ENCODE assay signal across 29 cellular contexts in genomic region chr12:12537421-12537820, GRCh38.
"Had no signal": no experiment of that assay in that cellular context is flagged by ENCODE, and none has a peak within 500 bp of the region (broad histone marks: within the 10 kb centered on the region; RNA-seq: fewer than 3 reads in every experiment).

No MANE protein-coding gene starts in this region.

- H3K27ac Mint-ChIP-seq: activated CD4-positive, alpha-beta memory T cell treated with anti-CD3 and anti-CD28 coated beads, Interleukin-2, amount 10 ng/mL, durations not matched to agents 7 days and 5 days; activated naive CD4-positive, alpha-beta T cell treated with anti-CD3 and anti-CD28 coated beads, Interleukin-2, amount 10 ng/mL, durations not matched to agents 7 days and 5 days; activated naive CD8-positive, alpha-beta T cell treated with anti-CD3 and anti-CD28 coated beads, Interleukin-2, amount 10 ng/mL, durations not matched to agents 7 days and 5 days; activated T-helper 17 cell treated with anti-CD3 and anti-CD28 coated beads, Interleukin-2, amount 50 U/mL, for 72 hours had no signal

- ATAC-seq: activated T-helper 17 cell treated with anti-CD3 and anti-CD28 coated beads, Interleukin-2, amount 50 U/mL, for 72 hours; body of pancreas; T-cell had no signal

- H3K9me3 ChIP-seq: body of pancreas, MG63 had no signal

- H3K4me3 Mint-ChIP-seq: activated CD4-positive, alpha-beta memory T cell treated with anti-CD3 and anti-CD28 coated beads, Interleukin-2, amount 10 ng/mL, durations not matched to agents 7 days and 5 days; activated naive CD4-positive, alpha-beta T cell treated with anti-CD3 and anti-CD28 coated beads, Interleukin-2, amount 10 ng/mL, durations not matched to agents 7 days and 5 days; activated naive CD8-positive, alpha-beta T cell treated with anti-CD3 and anti-CD28 coated beads, Interleukin-2, amount 10 ng/mL, durations not matched to agents 7 days and 5 days; activated T-helper 17 cell treated with anti-CD3 and anti-CD28 coated beads, Interleukin-2, amount 50 U/mL, for 72 hours; T-cell had no signal

- H3K27me3 Mint-ChIP-seq: activated CD4-positive, alpha-beta memory T cell treated with anti-CD3 and anti-CD28 coated beads, Interleukin-2, amount 10 ng/mL, durations not matched to agents 7 days and 5 days; activated naive CD4-positive, alpha-beta T cell treated with anti-CD3 and anti-CD28 coated beads, Interleukin-2, amount 10 ng/mL, durations not matched to agents 7 days and 5 days; activated naive CD8-positive, alpha-beta T cell treated with anti-CD3 and anti-CD28 coated beads, Interleukin-2, amount 10 ng/mL, durations not matched to agents 7 days and 5 days; activated T-helper 17 cell treated with anti-CD3 and anti-CD28 coated beads, Interleukin-2, amount 50 U/mL, for 72 hours; T-cell had no signal

- DNase-seq: activated CD4-positive, alpha-beta memory T cell treated with anti-CD3 and anti-CD28 coated beads, Interleukin-2, amount 10 ng/mL, durations not matched to agents 7 days and 5 days; activated CD4-positive, alpha-beta T cell treated with anti-CD3 and anti-CD28 coated beads, Interleukin-2, amount 50 U/mL, for 1 hour; activated CD4-positive, CD25-positive, alpha-beta regulatory T cell; activated gamma-delta T cell; activated naive CD4-positive, alpha-beta T cell treated with anti-CD3 and anti-CD28 coated beads, Interleukin-2, amount 10 ng/mL, durations not matched to agents 7 days and 5 days; activated naive CD8-positive, alpha-beta T cell treated with anti-CD3 and anti-CD28 coated beads, Interleukin-2, amount 10 ng/mL, durations not matched to agents 7 days and 5 days; activated T-cell treated with anti-CD3 and anti-CD28 coated beads for 4 hours; activated T-cell treated with anti-CD3 and anti-CD28 coated beads, Interleukin-2, amount 50 U/mL, for 48 hours; aorta; body of pancreas; central memory CD4-positive, alpha-beta T cell; MG63; MV-4-11; NCI-H1092 treated with DMSO at 0.1 percent for 48 hours; NCI-H1417 treated with DMSO at 0.1 percent for 48 hours; NCI-H1694; NCI-H2029; NCI-H2107; NCI-H2171 treated with DMSO at 0.1 percent for 48 hours; NCI-H226; NCI-H526 treated with DMSO at 0.1 percent for 48 hours; NCI-H82; PC-9; SHP77 treated with DMSO at 0.1 percent for 48 hours; T-cell; T-helper 2 cell; T1000 had no signal

- H3K27me3 ChIP-seq: body of pancreas, MG63 had no signal

- H3K36me3 ChIP-seq: MG63 had no signal

- H3K4me3 ChIP-seq: body of pancreas, MG63, PC-9 had no signal

- H2AFZ ChIP-seq: PC-9 had no signal

- H3K27ac ChIP-seq: PC-9, VCaP had no signal

- H3K9me3 Mint-ChIP-seq: activated CD4-positive, alpha-beta memory T cell treated with anti-CD3 and anti-CD28 coated beads, Interleukin-2, amount 10 ng/mL, durations not matched to agents 7 days and 5 days; activated T-helper 17 cell treated with anti-CD3 and anti-CD28 coated beads, Interleukin-2, amount 50 U/mL, for 72 hours; T-cell had no signal

- H3K4me2 ChIP-seq: PC-9 had no signal
